8 cellular contexts compared by ENCODE assay signal in genomic region chr1:23591460-23592208, GRCh38. TPM values are rescaled to one million over a fixed set of nuclear protein-coding genes. Genes with fewer than 3 reads are reported as not detected.
A peak's percentile ranks its signal among the peaks of the same experiment; 100 is the strongest.
DNase-seq lines count a peak whose midpoint lies in the region; ATAC-seq, FAIRE-seq and TF ChIP-seq lines count a peak whose summit lies in the region.

No MANE protein-coding gene starts in this region.

- TF ChIP-seq CTCF in progenitor cell of endocrine pancreas (IDR thresholded peaks at IDR 0.05; ENCODE audit: unreplicated experiment) (no peak), kidney (IDR thresholded peaks at IDR 0.05; ENCODE audit: borderline replicate concordance, extremely low read depth, insufficient read depth) (no peak)

- H3K36me3 Mint-ChIP-seq in progenitor cell of endocrine pancreas (ENCODE audit: insufficient read depth) = no peaks in the 10 kb centered on the region

- no peak for FAIRE-seq in kidney (lab: Jason Lieb, UNC)

- no peaks in the 10 kb centered on the region for H3K9me3 ChIP-seq in kidney (ENCODE audit: control insufficient read depth in 1 of 2, low read length in 2 of 2)

- H3K9me3 Mint-ChIP-seq in progenitor cell of endocrine pancreas (ENCODE audit: low read depth) = no peaks in the 10 kb centered on the region

- H3K27ac Mint-ChIP-seq in progenitor cell of endocrine pancreas = peak overlapping the region; percentile 53

- H3K27me3 Mint-ChIP-seq in progenitor cell of endocrine pancreas = peaks cover 2% of the 10 kb centered on the region

- ATAC-seq in GM18520 (IDR thresholded peaks at IDR 0.05; ENCODE audit: unreplicated experiment) (peak; percentile 53), HG03196 (IDR thresholded peaks at IDR 0.05; ENCODE audit: unreplicated experiment) (peak; percentile 47), HG02763 (IDR thresholded peaks at IDR 0.05; ENCODE audit: unreplicated experiment) (no peak)

- H3K27ac ChIP-seq in kidney (ENCODE audit: low read depth in 2 of 2, low read length in 2 of 2) = no peak overlapping the region

- peaks cover 15% of the 10 kb centered on the region for H3K4me1 Mint-ChIP-seq in progenitor cell of endocrine pancreas (ENCODE audit: low read depth)

- H3K4me3 ChIP-seq in kidney (ENCODE audit: low read length in 2 of 2) = no peak overlapping the region

- H3K9ac ChIP-seq in kidney (ENCODE audit: low read length in 2 of 2) = no peak overlapping the region

- intact Hi-C loops in kidney (cut with DNase I) = no loop called here

- no peaks in the 10 kb centered on the region for H3K4me1 ChIP-seq in kidney (ENCODE audit: control insufficient read depth in 1 of 2, insufficient read depth in 1 of 2, low read depth in 1 of 2, low read length in 2 of 2)

- no peak overlapping the region for H3K4me3 Mint-ChIP-seq in progenitor cell of endocrine pancreas (ENCODE audit: low read depth)

- no peaks in the 10 kb centered on the region for H3K36me3 ChIP-seq in kidney (ENCODE audit: control insufficient read depth in 1 of 2, insufficient read depth in 2 of 2, low read length in 2 of 2)

- peak; percentile 73 to 79 for DNase-seq in activated T-cell treated with anti-CD3 and anti-CD28 coated beads, Interleukin-2, amount 50 U/mL, for 48 hours
- DNase-seq in progenitor cell of endocrine pancreas (ENCODE audit: low spot score, unreplicated experiment) = no peak
- DNase-seq in midbrain (lab: John Stamatoyannopoulos, UW) = no peak
- DNase-seq in HPDE6-E6E7 (ENCODE audit: extremely low spot score) = no peak
- DNase-seq in kidney = no peak

RNA-seq across cellular contexts. Expression of gene ID3, which starts 32.3 kb away (rescaled TPM):
- total RNA-seq in progenitor cell of endocrine pancreas (420 and 434 TPM in 2 replicates), kidney (97.8 TPM)
- polyA plus RNA-seq in kidney (ENCODE audit: insufficient read depth, low read depth, low replicate concordance) = 157 TPM

Comparison
In these comparisons a context has a peak if more than half of its experiments do, and no peak if none do; other contexts are left out.
1. DNase-seq: peak in activated T-cell treated with anti-CD3 and anti-CD28 coated beads, Interleukin-2, amount 50 U/mL, for 48 hours (2 of 2); none in progenitor cell of endocrine pancreas (single experiment), midbrain (single experiment), HPDE6-E6E7 (single experiment) and kidney (single experiment).